Comparison of ENCODE assay signal across 8 cellular contexts in the genomic region with DNA sequence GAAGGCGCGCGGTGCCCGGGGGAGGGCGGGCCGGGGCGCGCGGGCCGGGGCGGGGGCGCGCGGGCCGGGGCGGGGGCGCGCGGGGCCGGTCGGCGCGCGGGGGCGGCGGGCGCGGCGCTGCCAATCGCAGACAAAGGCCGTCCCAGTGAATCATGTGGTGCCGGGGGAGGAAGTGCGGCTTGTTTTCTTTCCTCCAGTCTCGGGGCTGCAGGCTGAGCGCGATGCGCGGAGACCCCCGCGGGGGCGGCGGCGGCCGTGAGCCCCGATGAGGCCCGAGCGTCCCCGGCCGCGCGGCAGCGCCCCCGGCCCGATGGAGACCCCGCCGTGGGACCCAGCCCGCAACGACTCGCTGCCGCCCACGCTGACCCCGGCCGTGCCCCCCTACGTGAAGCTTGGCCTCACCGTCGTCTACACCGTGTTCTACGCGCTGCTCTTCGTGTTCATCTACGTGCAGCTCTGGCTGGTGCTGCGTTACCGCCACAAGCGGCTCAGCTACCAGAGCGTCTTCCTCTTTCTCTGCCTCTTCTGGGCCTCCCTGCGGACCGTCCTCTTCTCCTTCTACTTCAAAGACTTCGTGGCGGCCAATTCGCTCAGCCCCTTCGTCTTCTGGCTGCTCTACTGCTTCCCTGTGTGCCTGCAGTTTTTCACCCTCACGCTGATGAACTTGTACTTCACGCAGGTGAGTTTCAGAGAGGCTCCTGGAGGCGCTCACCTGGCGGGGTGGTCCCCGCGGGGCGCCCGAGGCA. TPM values are rescaled to one million over a fixed set of nuclear protein-coding genes. Genes with fewer than 3 reads are reported as not detected.
A peak's percentile ranks its signal among the peaks of the same experiment; 100 is the strongest.
DNase-seq lines count a peak whose midpoint lies in the region; ATAC-seq and TF ChIP-seq lines count a peak whose summit lies in the region.

A gene with protein sequence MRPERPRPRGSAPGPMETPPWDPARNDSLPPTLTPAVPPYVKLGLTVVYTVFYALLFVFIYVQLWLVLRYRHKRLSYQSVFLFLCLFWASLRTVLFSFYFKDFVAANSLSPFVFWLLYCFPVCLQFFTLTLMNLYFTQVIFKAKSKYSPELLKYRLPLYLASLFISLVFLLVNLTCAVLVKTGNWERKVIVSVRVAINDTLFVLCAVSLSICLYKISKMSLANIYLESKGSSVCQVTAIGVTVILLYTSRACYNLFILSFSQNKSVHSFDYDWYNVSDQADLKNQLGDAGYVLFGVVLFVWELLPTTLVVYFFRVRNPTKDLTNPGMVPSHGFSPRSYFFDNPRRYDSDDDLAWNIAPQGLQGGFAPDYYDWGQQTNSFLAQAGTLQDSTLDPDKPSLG (plus strand): TSS at position 182 of the 746 bp plus-strand sequence. CDS start 84 bp downstream, at position 266.

- 0 out of 2 replicates have a peak, but pooled peaks cover 11% of the 10 kb centered on the region for H3K27me3 ChIP-seq in HCT116 (ENCODE audit: insufficient read depth, low read length)

- no peaks in the 10 kb centered on the region for H3K79me2 ChIP-seq in HCT116 (ENCODE audit: insufficient read depth, low read length)

- H3K9me2 ChIP-seq in HCT116 (ENCODE audit: insufficient read depth) = 0 out of 2 replicates have a peak, but pooled peaks cover 3% of the 10 kb centered on the region

- POLR2A ChIA-PET in HCT116 (lab: Charles Lee) = no interaction called here

- no peak for TF ChIP-seq CTCF in GM13976 (IDR thresholded peaks at IDR 0.05; ENCODE audit: borderline replicate concordance, control extremely low read depth, extremely low read depth, insufficient read depth, missing control alignments)
- TF ChIP-seq CTCF in HCT116 (IDR thresholded peaks at IDR 0.05 in 2 of 3, conservative IDR thresholded peaks at IDR 0.05 in 1 of 3; ENCODE audit: borderline replicate concordance in 1 of 3, insufficient read depth in 1 of 3, low read depth in 2 of 3, low read length in 2 of 3) = no peak
- no peak for TF ChIP-seq CTCF in choroid plexus epithelial cell (conservative IDR thresholded peaks at IDR 0.05; ENCODE audit: low read depth, low read length)

- peak within 1 kb of the TSS; percentile 88 for H3K4me2 ChIP-seq in HCT116 (ENCODE audit: low read length)

- H4K20me1 ChIP-seq in HCT116 (ENCODE audit: insufficient read depth) = no peaks in the 10 kb centered on the region

- H3K9me3 ChIP-seq in HCT116 (ENCODE audit: control insufficient read depth in 1 of 2, insufficient read depth in 1 of 2, low read depth in 1 of 2, low read length in 2 of 2) = no peaks in the 10 kb centered on the region

- ATAC-seq in HCT116 = peak; percentile 78
- ATAC-seq in activated CD4-positive, CD25-positive, alpha-beta regulatory T cell treated with anti-CD3 and anti-CD28 coated beads, Interleukin-2, amount 50 U/mL, for 24 hours = peak; percentile 70 to 72

- no TSS peak for BruUV-seq in HCT116 (replicated peaks; lab: Mats Ljungman, UMichigan)

- CTCF ChIA-PET in HCT116 (lab: Charles Lee) = no interaction called here

- H3K4me1 ChIP-seq in HCT116 (ENCODE audit: control insufficient read depth in 1 of 2, insufficient read depth in 2 of 2, low read length in 2 of 2) = peaks cover 11 to 22% of the 10 kb centered on the region in 2 experiments

- no peaks in the 10 kb centered on the region for H3K36me3 ChIP-seq in HCT116 (ENCODE audit: control insufficient read depth in 1 of 2, insufficient read depth in 2 of 2, low read length in 2 of 2)

- H3K4me3 ChIP-seq in HCT116 (replicated peaks in 1 of 2; ENCODE audit: low read depth in 1 of 2, low read length in 2 of 2) (peak within 1 kb of the TSS; percentile 64 to 67), choroid plexus epithelial cell (ENCODE audit: low read depth, low read length) (peak within 1 kb of the TSS; percentile 65)

- no peak for TF ChIP-seq POLR2A in HCT116 (IDR thresholded peaks at IDR 0.05; ENCODE audit: borderline replicate concordance, extremely low read depth, insufficient read depth, insufficient read length)

- peak; percentile 92 for DNase-seq in GM13976 (ENCODE audit: low spot score)
- no peak for DNase-seq in HCT116 (ENCODE audit: low read depth, low spot score)
- DNase-seq in NAMALWA (ENCODE audit: low spot score) = peak; percentile 73
- DNase-seq in choroid plexus epithelial cell (ENCODE audit: low read depth) = peak; percentile 62
- DNase-seq in left kidney (ENCODE audit: low read depth, low spot score) = peak; percentile 80
- peak; percentile 41 to 47 for DNase-seq in stimulated activated CD4-positive, alpha-beta T cell treated with anti-CD3 and anti-CD28 coated beads, Interleukin-2, amount 100 ng/mL, for 48 hours
- no peak for DNase-seq in NCI-H446 (lab: John Stamatoyannopoulos, UW)

- intact Hi-C loops in HCT116 (cut with micrococcal nuclease) = loop anchor here (10.0 kb wide), 1 partner anchor 142 kb away; a partner anchor contains a TSS

- H3K27ac ChIP-seq in HCT116 (ENCODE audit: low read depth, low read length) = peak within 1 kb of the TSS; percentile 36; the same call in 1 of the 2 replicates

- peak within 1 kb of the TSS; percentile 47 for H3K9ac ChIP-seq in HCT116 (ENCODE audit: low read length)

- in situ Hi-C loops in GM13976 (cut with MboI; ENCODE audit: low sequenced_read_pairs, unreplicated experiment) = no loop called here

- no peak for TF ChIP-seq RAD21 in HCT116 (IDR thresholded peaks at IDR 0.05; ENCODE audit: low read depth)

- RAD21 ChIA-PET in HCT116 (lab: Charles Lee; ENCODE audit: low non-redundant PET in 1 of 2, low total read pairs in 2 of 2, uncharacterized antibody in 2 of 2, unreplicated experiment in 2 of 2) = no interaction called here

- peak within 1 kb of the TSS; percentile 88 for H2AFZ ChIP-seq in HCT116 (ENCODE audit: low read depth, low read length, poor library complexity, severe bottlenecking)

TF ChIP-seq in HCT116, 20 proteins besides CTCF, POLR2A, EP300 and RAD21:
- TF ChIP-seq, protein P1, sequence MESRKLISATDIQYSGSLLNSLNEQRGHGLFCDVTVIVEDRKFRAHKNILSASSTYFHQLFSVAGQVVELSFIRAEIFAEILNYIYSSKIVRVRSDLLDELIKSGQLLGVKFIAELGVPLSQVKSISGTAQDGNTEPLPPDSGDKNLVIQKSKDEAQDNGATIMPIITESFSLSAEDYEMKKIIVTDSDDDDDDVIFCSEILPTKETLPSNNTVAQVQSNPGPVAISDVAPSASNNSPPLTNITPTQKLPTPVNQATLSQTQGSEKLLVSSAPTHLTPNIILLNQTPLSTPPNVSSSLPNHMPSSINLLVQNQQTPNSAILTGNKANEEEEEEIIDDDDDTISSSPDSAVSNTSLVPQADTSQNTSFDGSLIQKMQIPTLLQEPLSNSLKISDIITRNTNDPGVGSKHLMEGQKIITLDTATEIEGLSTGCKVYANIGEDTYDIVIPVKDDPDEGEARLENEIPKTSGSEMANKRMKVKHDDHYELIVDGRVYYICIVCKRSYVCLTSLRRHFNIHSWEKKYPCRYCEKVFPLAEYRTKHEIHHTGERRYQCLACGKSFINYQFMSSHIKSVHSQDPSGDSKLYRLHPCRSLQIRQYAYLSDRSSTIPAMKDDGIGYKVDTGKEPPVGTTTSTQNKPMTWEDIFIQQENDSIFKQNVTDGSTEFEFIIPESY (IDR thresholded peaks at IDR 0.05; ENCODE audit: extremely low read depth, insufficient replicate concordance, low read length) = no peak
- no peak for TF ChIP-seq CEBPB (IDR thresholded peaks at IDR 0.05; ENCODE audit: low read depth)
- peak; percentile 24 for TF ChIP-seq TCF7L2 (IDR thresholded peaks at IDR 0.05; ENCODE audit: borderline replicate concordance, extremely low read depth, insufficient read depth, insufficient read length)
- TF ChIP-seq ELF1 (IDR thresholded peaks at IDR 0.05; ENCODE audit: borderline replicate concordance, low read depth) = no peak
- no peak for TF ChIP-seq ZFX (IDR thresholded peaks at IDR 0.05)
- TF ChIP-seq SIN3A (IDR thresholded peaks at IDR 0.05; ENCODE audit: low read depth) = 0 out of 2 replicates have a peak, but pooled peaks have one; percentile 29
- no peak for TF ChIP-seq EZH2phosphoT487 (IDR thresholded peaks at IDR 0.05; ENCODE audit: borderline replicate concordance)
- TF ChIP-seq, protein P2, sequence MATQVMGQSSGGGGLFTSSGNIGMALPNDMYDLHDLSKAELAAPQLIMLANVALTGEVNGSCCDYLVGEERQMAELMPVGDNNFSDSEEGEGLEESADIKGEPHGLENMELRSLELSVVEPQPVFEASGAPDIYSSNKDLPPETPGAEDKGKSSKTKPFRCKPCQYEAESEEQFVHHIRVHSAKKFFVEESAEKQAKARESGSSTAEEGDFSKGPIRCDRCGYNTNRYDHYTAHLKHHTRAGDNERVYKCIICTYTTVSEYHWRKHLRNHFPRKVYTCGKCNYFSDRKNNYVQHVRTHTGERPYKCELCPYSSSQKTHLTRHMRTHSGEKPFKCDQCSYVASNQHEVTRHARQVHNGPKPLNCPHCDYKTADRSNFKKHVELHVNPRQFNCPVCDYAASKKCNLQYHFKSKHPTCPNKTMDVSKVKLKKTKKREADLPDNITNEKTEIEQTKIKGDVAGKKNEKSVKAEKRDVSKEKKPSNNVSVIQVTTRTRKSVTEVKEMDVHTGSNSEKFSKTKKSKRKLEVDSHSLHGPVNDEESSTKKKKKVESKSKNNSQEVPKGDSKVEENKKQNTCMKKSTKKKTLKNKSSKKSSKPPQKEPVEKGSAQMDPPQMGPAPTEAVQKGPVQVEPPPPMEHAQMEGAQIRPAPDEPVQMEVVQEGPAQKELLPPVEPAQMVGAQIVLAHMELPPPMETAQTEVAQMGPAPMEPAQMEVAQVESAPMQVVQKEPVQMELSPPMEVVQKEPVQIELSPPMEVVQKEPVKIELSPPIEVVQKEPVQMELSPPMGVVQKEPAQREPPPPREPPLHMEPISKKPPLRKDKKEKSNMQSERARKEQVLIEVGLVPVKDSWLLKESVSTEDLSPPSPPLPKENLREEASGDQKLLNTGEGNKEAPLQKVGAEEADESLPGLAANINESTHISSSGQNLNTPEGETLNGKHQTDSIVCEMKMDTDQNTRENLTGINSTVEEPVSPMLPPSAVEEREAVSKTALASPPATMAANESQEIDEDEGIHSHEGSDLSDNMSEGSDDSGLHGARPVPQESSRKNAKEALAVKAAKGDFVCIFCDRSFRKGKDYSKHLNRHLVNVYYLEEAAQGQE (IDR thresholded peaks at IDR 0.05; ENCODE audit: low read depth) = no peak
- no peak for TF ChIP-seq SRF (IDR thresholded peaks at IDR 0.05; ENCODE audit: low read depth)
- peak; percentile 73 for TF ChIP-seq EGR1 (IDR thresholded peaks at IDR 0.05; ENCODE audit: low read depth)
- no peak for TF ChIP-seq CBX3 (IDR thresholded peaks at IDR 0.05; ENCODE audit: low read depth)
- TF ChIP-seq POLR2AphosphoS5 (IDR thresholded peaks at IDR 0.05; ENCODE audit: low read depth, low read length) = peak; percentile 61
- no peak for TF ChIP-seq SP1 (IDR thresholded peaks at IDR 0.05; ENCODE audit: low read depth)
- no peak for TF ChIP-seq FOSL1 (IDR thresholded peaks at IDR 0.05; ENCODE audit: low read depth)

RNA-seq across cellular contexts. Expression of the gene that starts here (rescaled TPM):
- 11.4 TPM for total RNA-seq in HCT116 (2021; ENCODE audit: unreplicated experiment)
- polyA plus RNA-seq in HCT116 (2012) = 6.4 and 8.9 TPM in 2 replicates

Comparison
In these comparisons a context has a peak if more than half of its experiments do, and no peak if none do; other contexts are left out.
1. DNase-seq: peak in GM13976 (single experiment), NAMALWA (single experiment), choroid plexus epithelial cell (single experiment), left kidney (single experiment) and stimulated activated CD4-positive, alpha-beta T cell treated with anti-CD3 and anti-CD28 coated beads, Interleukin-2, amount 100 ng/mL, for 48 hours (2 of 2); none in HCT116 (single experiment) and NCI-H446 (0 of 2).